25 cellular contexts compared by ENCODE assay signal in genomic region chr1:236150291-236150940, GRCh38. TPM values are rescaled to one million over a fixed set of nuclear protein-coding genes. Genes with fewer than 3 reads are reported as not detected.
A peak's percentile ranks its signal among the peaks of the same experiment; 100 is the strongest.
DNase-seq lines count a peak whose midpoint lies in the region; ATAC-seq and TF ChIP-seq lines count a peak whose summit lies in the region.
"Had no signal": no experiment of that assay in that cellular context is flagged by ENCODE, and none has a peak within 500 bp of the region (broad histone marks: within the 10 kb centered on the region; RNA-seq: fewer than 3 reads in every experiment).

No MANE protein-coding gene starts in this region.

- H3K79me2 ChIP-seq in neural progenitor cell (ENCODE audit: low read depth), result no peaks in the 10 kb centered on the region

- H3K36me3 Mint-ChIP-seq in neural progenitor cell, result peaks cover 4% of the 10 kb centered on the region
- H3K36me3 Mint-ChIP-seq: activated CD4-positive, alpha-beta memory T cell treated with anti-CD3 and anti-CD28 coated beads for 36 hours; activated naive CD8-positive, alpha-beta T cell had no signal

- H3K27me3 ChIP-seq in BLaER1 treated with 17β-estradiol and CSF1 and Interleukin-3, amounts not matched to agents 10 nM and 100 nM, result peaks cover 0 to 13% (median 2%) of the 10 kb centered on the region in 11 experiments; a peak in 8 of 22 replicates
- H3K27me3 ChIP-seq in H7 (ENCODE audit: control insufficient read depth, insufficient read depth, low read length) (no peaks in the 10 kb centered on the region), colonic mucosa (no peaks in the 10 kb centered on the region), neural progenitor cell (peaks cover 2% of the 10 kb centered on the region), tibial artery (no peaks in the 10 kb centered on the region)
- H3K27me3 ChIP-seq: ascending aorta, left lung, MG63 had no signal

- peaks cover 81 to 100% (median 100%) of the 10 kb centered on the region in 11 experiments for H4K20me1 ChIP-seq in BLaER1 treated with 17β-estradiol and CSF1 and Interleukin-3, amounts not matched to agents 10 nM and 100 nM
- no peaks in the 10 kb centered on the region for H4K20me1 ChIP-seq in neural progenitor cell (ENCODE audit: low read depth)

- TF ChIP-seq CTCF in colonic mucosa (IDR thresholded peaks at IDR 0.05), result no peak
- TF ChIP-seq CTCF in neural progenitor cell (IDR thresholded peaks at IDR 0.05), result no peak
- TF ChIP-seq CTCF in tibial artery (IDR thresholded peaks at IDR 0.05), result no peak

- intact Hi-C loops in colonic mucosa (cut with DNase I) (no loop called here), tibial artery (cut with DNase I; ENCODE audit: low total_unique reads) (no loop called here)

- ATAC-seq in GM21515 (IDR thresholded peaks at IDR 0.05; ENCODE audit: unreplicated experiment), result no peak
- ATAC-seq: activated CD4-positive, CD25-positive, alpha-beta regulatory T cell treated with anti-CD3 and anti-CD28 coated beads, Interleukin-2, amount 50 U/mL, for 24 hours; left lung had no signal

- peaks cover 0 to 66% (median 0%) of the 10 kb centered on the region in 11 experiments; a peak in 6 of 22 replicates for H3K36me3 ChIP-seq in BLaER1 treated with 17β-estradiol and CSF1 and Interleukin-3, amounts not matched to agents 10 nM and 100 nM
- H3K36me3 ChIP-seq in H7 (replicated peaks; ENCODE audit: control insufficient read depth, insufficient read depth, low read length) (no peaks in the 10 kb centered on the region), colonic mucosa (no peaks in the 10 kb centered on the region), neural progenitor cell (no peaks in the 10 kb centered on the region), tibial artery (no peaks in the 10 kb centered on the region)
- H3K36me3 ChIP-seq: ascending aorta, left lung, MG63 had no signal

- peak overlapping the region; percentile 9 to 98 (median 49); a peak in 21 of 22 replicates for H3K4me2 ChIP-seq in BLaER1 treated with 17β-estradiol and CSF1 and Interleukin-3, amounts not matched to agents 10 nM and 100 nM
- H3K4me2 ChIP-seq in neural progenitor cell, result no peak overlapping the region

- no peaks in the 10 kb centered on the region for H3K9me3 Mint-ChIP-seq in neural progenitor cell
- H3K9me3 Mint-ChIP-seq: activated CD4-positive, alpha-beta memory T cell treated with anti-CD3 and anti-CD28 coated beads for 36 hours; activated T-helper 2 cell treated with anti-CD3 and anti-CD28 coated beads, Interferon-gamma antibody, Interleukin-2, Interleukin-4, amounts not matched to agents 10 μg/mL and 5 μg/mL and 100 μg/mL, durations not matched to agents 14 hours and 24 hours and 36 hours; central memory CD8-positive, alpha-beta T cell had no signal

- H3K27ac ChIP-seq in BLaER1 treated with 17β-estradiol and CSF1 and Interleukin-3, amounts not matched to agents 10 nM and 100 nM, result no peak overlapping the region
- H3K27ac ChIP-seq in colonic mucosa (no peak overlapping the region), neural progenitor cell (no peak overlapping the region), tibial artery (no peak overlapping the region)
- H3K27ac ChIP-seq: ascending aorta, C4-2B, epithelial cell of prostate, left lung, RWPE1 had no signal

- 0 out of 22 replicates have a peak overlapping the region, but pooled peaks of 2 of the 11 experiments have one; percentile 0 to 15 for H3K9ac ChIP-seq in BLaER1 treated with 17β-estradiol and CSF1 and Interleukin-3, amounts not matched to agents 10 nM and 100 nM
- H3K9ac ChIP-seq in colonic mucosa (ENCODE audit: low read depth in 2 of 2, low read length in 2 of 2) (no peak overlapping the region), neural progenitor cell (no peak overlapping the region)

- H3K4me3 ChIP-seq in BLaER1 treated with 17β-estradiol and CSF1 and Interleukin-3, amounts not matched to agents 10 nM and 100 nM, result no peak overlapping the region
- H3K4me3 ChIP-seq in H7 (ENCODE audit: insufficient read depth, low read depth, low read length) (no peak overlapping the region), colonic mucosa (no peak overlapping the region), neural progenitor cell (no peak overlapping the region), tibial artery (no peak overlapping the region)
- H3K4me3 ChIP-seq: ascending aorta, left lung, MG63, skin epidermis had no signal

- H3K27ac Mint-ChIP-seq in neural progenitor cell, result peak overlapping the region; percentile 80
- H3K27ac Mint-ChIP-seq: activated CD4-positive, alpha-beta memory T cell treated with anti-CD3 and anti-CD28 coated beads for 36 hours; activated naive CD8-positive, alpha-beta T cell; activated T-helper 2 cell treated with anti-CD3 and anti-CD28 coated beads, Interferon-gamma antibody, Interleukin-2, Interleukin-4, amounts not matched to agents 10 μg/mL and 5 μg/mL and 100 μg/mL, durations not matched to agents 14 hours and 24 hours and 36 hours had no signal

- H3K4me1 Mint-ChIP-seq in neural progenitor cell, result peaks cover 23% of the 10 kb centered on the region

- no peak overlapping the region for H3K4me3 Mint-ChIP-seq in neural progenitor cell
- H3K4me3 Mint-ChIP-seq: activated CD4-positive, alpha-beta memory T cell treated with anti-CD3 and anti-CD28 coated beads for 36 hours; activated naive CD8-positive, alpha-beta T cell; central memory CD8-positive, alpha-beta T cell had no signal

- DNase-seq in H7 (peak; percentile 67), colonic mucosa (peak; percentile 15), neural progenitor cell (ENCODE audit: low spot score) (no peak), tibial artery (no peak), NCI-H1417 treated with DMSO at 0.1 percent for 48 hours (lab: John Stamatoyannopoulos, UW) (no peak)
- DNase-seq in stimulated activated CD4-positive, alpha-beta T cell treated with anti-CD3 and anti-CD28 coated beads, Interleukin-12 subunit alpha, Interleukin-12 subunit beta, amount 100 ng/mL, for 4 hours, result no peak
- DNase-seq: activated CD4-positive, alpha-beta memory T cell treated with anti-CD3 and anti-CD28 coated beads for 36 hours; activated CD8-positive, alpha-beta memory T cell treated with anti-CD3 and anti-CD28 coated beads, Interleukin-2, amount 50 U/mL, for 48 hours; MG63; NCI-H2081; NCI-H82; stimulated activated CD4-positive, alpha-beta T cell treated with anti-CD3 and anti-CD28 coated beads, Interleukin-1b, Interleukin-23, amount 100 ng/mL, for 48 hours; T-helper 9 cell had no signal

- H3F3A ChIP-seq in neural progenitor cell (ENCODE audit: low read depth), result no peaks in the 10 kb centered on the region

- H3K9me3 ChIP-seq in BLaER1 treated with 17β-estradiol and CSF1 and Interleukin-3, amounts not matched to agents 10 nM and 100 nM (replicated peaks in 1 of 11), result no peaks in the 10 kb centered on the region
- H3K9me3 ChIP-seq in colonic mucosa (no peaks in the 10 kb centered on the region), neural progenitor cell (ENCODE audit: low read depth) (no peaks in the 10 kb centered on the region), tibial artery (no peaks in the 10 kb centered on the region)
- H3K9me3 ChIP-seq: ascending aorta, left lung, MG63 had no signal

- H2AFZ ChIP-seq in neural progenitor cell (replicated peaks), result no peak overlapping the region

- H3K4me1 ChIP-seq in BLaER1 treated with 17β-estradiol and CSF1 and Interleukin-3, amounts not matched to agents 10 nM and 100 nM, result peaks cover 30 to 86% (median 48%) of the 10 kb centered on the region in 10 experiments
- H3K4me1 ChIP-seq in colonic mucosa, result no peaks in the 10 kb centered on the region
- H3K4me1 ChIP-seq in neural progenitor cell, result no peaks in the 10 kb centered on the region
- peaks cover 0 to 5% (median 0%) of the 10 kb centered on the region in 4 donors for H3K4me1 ChIP-seq in tibial artery
- H3K4me1 ChIP-seq: ascending aorta had no signal

- peaks cover 9% of the 10 kb centered on the region for H3K27me3 Mint-ChIP-seq in neural progenitor cell (ENCODE audit: insufficient read depth, low read depth)
- H3K27me3 Mint-ChIP-seq: activated CD4-positive, alpha-beta memory T cell treated with anti-CD3 and anti-CD28 coated beads for 36 hours; activated naive CD8-positive, alpha-beta T cell; central memory CD8-positive, alpha-beta T cell had no signal

RNA-seq across cellular contexts. Expression of gene GPR137B, which starts 8.1 kb away (rescaled TPM):
- total RNA-seq in H7 (2014; rRNA removed; shearing (Covaris generic)), result 1.5 and 1.6 TPM in 2 replicates
- total RNA-seq in colonic mucosa (1 to 10 TPM; 4.5 to 7.7 TPM), neural progenitor cell (ENCODE audit: low replicate concordance) (4.3 and 4.5 TPM in 2 replicates)

Comparison
In these comparisons a context has a peak if more than half of its experiments do, and no peak if none do; other contexts are left out.
1. DNase-seq: peak in H7 (single experiment) and colonic mucosa (single experiment); none in neural progenitor cell (single experiment), stimulated activated CD4-positive, alpha-beta T cell treated with anti-CD3 and anti-CD28 coated beads, Interleukin-12 subunit alpha, Interleukin-12 subunit beta, amount 100 ng/mL, for 4 hours (single experiment), tibial artery (0 of 2) and NCI-H1417 treated with DMSO at 0.1 percent for 48 hours (single experiment).